2 cellular contexts compared by ENCODE assay signal in genomic region chr6:112443666-112444065, GRCh38.
TF ChIP-seq lines count a peak whose summit lies in the region.

No MANE protein-coding gene starts in this region.

TF ChIP-seq in SK-N-SH, 30 proteins besides CTCF, POLR2A, EP300 and RAD21 (continued from another document):
- TF ChIP-seq, protein P1, sequence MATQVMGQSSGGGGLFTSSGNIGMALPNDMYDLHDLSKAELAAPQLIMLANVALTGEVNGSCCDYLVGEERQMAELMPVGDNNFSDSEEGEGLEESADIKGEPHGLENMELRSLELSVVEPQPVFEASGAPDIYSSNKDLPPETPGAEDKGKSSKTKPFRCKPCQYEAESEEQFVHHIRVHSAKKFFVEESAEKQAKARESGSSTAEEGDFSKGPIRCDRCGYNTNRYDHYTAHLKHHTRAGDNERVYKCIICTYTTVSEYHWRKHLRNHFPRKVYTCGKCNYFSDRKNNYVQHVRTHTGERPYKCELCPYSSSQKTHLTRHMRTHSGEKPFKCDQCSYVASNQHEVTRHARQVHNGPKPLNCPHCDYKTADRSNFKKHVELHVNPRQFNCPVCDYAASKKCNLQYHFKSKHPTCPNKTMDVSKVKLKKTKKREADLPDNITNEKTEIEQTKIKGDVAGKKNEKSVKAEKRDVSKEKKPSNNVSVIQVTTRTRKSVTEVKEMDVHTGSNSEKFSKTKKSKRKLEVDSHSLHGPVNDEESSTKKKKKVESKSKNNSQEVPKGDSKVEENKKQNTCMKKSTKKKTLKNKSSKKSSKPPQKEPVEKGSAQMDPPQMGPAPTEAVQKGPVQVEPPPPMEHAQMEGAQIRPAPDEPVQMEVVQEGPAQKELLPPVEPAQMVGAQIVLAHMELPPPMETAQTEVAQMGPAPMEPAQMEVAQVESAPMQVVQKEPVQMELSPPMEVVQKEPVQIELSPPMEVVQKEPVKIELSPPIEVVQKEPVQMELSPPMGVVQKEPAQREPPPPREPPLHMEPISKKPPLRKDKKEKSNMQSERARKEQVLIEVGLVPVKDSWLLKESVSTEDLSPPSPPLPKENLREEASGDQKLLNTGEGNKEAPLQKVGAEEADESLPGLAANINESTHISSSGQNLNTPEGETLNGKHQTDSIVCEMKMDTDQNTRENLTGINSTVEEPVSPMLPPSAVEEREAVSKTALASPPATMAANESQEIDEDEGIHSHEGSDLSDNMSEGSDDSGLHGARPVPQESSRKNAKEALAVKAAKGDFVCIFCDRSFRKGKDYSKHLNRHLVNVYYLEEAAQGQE (IDR thresholded peaks at IDR 0.05; ENCODE audit: low read depth, low read length), result no peak
- TF ChIP-seq YY1 (IDR thresholded peaks at IDR 0.05; ENCODE audit: low read depth) (no peak), RFX5 (IDR thresholded peaks at IDR 0.05; ENCODE audit: low read length) (no peak), TCF12 (IDR thresholded peaks at IDR 0.05) (no peak), MEF2A (IDR thresholded peaks at IDR 0.05; ENCODE audit: borderline replicate concordance, low read depth) (no peak), PBX3 (IDR thresholded peaks at IDR 0.05) (no peak), FOXM1 (IDR thresholded peaks at IDR 0.05; ENCODE audit: low read depth) (no peak), GATA2 (CRISPR knock-in tag; IDR thresholded peaks at IDR 0.05) (no peak), FOXJ3 (CRISPR knock-in tag; IDR thresholded peaks at IDR 0.05) (no peak), POLR2AphosphoS5 (IDR thresholded peaks at IDR 0.05; ENCODE audit: low read depth, low read length) (no peak)
- TF ChIP-seq, protein P2, sequence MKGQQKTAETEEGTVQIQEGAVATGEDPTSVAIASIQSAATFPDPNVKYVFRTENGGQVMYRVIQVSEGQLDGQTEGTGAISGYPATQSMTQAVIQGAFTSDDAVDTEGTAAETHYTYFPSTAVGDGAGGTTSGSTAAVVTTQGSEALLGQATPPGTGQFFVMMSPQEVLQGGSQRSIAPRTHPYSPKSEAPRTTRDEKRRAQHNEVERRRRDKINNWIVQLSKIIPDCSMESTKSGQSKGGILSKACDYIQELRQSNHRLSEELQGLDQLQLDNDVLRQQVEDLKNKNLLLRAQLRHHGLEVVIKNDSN (IDR thresholded peaks at IDR 0.05; ENCODE audit: borderline replicate concordance, low read depth), result no peak

TF ChIP-seq in SK-N-SH treated with all-trans-retinoic acid at 6 μM for 48 hours, 23 proteins besides CTCF, POLR2A, EP300 and RAD21 (continued from another document):
- TF ChIP-seq CREB5 (CRISPR knock-in tag; IDR thresholded peaks at IDR 0.05; ENCODE audit: low read depth), result no peak
- no peak for TF ChIP-seq ESRRG (CRISPR knock-in tag; IDR thresholded peaks at IDR 0.05)
- TF ChIP-seq BACH2 (CRISPR knock-in tag; IDR thresholded peaks at IDR 0.05; ENCODE audit: borderline replicate concordance), result no peak
- TF ChIP-seq ZNF8 (CRISPR knock-in tag; IDR thresholded peaks at IDR 0.05), result no peak
- no peak for TF ChIP-seq ZC3H10 (CRISPR knock-in tag; IDR thresholded peaks at IDR 0.05)
- TF ChIP-seq ISL1 (CRISPR knock-in tag; IDR thresholded peaks at IDR 0.05), result no peak
- TF ChIP-seq, protein P3, sequence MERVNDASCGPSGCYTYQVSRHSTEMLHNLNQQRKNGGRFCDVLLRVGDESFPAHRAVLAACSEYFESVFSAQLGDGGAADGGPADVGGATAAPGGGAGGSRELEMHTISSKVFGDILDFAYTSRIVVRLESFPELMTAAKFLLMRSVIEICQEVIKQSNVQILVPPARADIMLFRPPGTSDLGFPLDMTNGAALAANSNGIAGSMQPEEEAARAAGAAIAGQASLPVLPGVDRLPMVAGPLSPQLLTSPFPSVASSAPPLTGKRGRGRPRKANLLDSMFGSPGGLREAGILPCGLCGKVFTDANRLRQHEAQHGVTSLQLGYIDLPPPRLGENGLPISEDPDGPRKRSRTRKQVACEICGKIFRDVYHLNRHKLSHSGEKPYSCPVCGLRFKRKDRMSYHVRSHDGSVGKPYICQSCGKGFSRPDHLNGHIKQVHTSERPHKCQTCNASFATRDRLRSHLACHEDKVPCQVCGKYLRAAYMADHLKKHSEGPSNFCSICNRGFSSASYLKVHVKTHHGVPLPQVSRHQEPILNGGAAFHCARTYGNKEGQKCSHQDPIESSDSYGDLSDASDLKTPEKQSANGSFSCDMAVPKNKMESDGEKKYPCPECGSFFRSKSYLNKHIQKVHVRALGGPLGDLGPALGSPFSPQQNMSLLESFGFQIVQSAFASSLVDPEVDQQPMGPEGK (CRISPR knock-in tag; IDR thresholded peaks at IDR 0.05; ENCODE audit: borderline replicate concordance), result no peak
- TF ChIP-seq RARB (CRISPR knock-in tag; IDR thresholded peaks at IDR 0.05), result no peak
